Comparison of ENCODE assay signal across 26 cellular contexts in the genomic region with DNA sequence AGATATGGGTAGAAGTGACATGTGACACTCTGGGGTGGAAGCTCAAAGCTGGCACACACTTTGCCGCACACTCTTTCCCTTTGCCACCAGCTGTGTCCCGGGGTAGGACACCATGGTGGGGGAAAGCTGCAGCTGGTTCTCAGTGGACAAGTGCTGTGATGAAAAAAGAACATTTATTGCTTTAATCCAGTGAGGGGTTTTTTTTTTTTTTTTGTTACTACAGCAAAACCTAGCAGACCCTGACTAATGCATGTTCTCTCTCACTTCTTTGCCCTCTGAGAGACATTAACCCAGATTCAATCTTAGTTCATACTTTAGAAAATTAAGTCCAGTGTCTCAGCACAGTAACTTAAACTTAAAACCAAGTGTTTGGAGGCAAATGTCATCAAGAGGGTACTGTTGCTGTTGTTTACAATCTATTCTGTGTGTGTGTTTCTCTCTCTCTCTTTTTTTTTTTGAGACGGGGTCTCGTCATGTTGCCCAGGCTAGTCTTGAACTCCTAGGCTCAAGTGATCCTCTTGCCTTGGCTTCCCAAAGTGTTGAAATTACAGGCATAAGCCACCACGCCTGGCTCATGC.
"Had no signal": no experiment of that assay in that cellular context is flagged by ENCODE, and none has a peak within 500 bp of the region (broad histone marks: within the 10 kb centered on the region; RNA-seq: fewer than 3 reads in every experiment).

No MANE protein-coding gene starts in this region.

- H3K4me3 ChIP-seq: ovary, psoas muscle, right lobe of liver, sigmoid colon, stomach, thoracic aorta, thyroid gland, tibial nerve, upper lobe of left lung, vagina had no signal

- H3K4me1 ChIP-seq: psoas muscle, right lobe of liver, sigmoid colon, stomach, thyroid gland, tibial nerve, vagina had no signal

- H3K27me3 ChIP-seq: ovary, right lobe of liver, sigmoid colon, thyroid gland, tibial nerve, upper lobe of left lung, vagina had no signal

- H3K79me2 ChIP-seq: parathyroid adenoma had no signal

- DNase-seq: nephron progenitor cell; occipital lobe; ovary; posterior cingulate gyrus; psoas muscle; right cardiac atrium; right lobe of liver; sigmoid colon; small intestine; stimulated activated CD4-positive, alpha-beta T cell treated with anti-CD3 and anti-CD28 coated beads, Interleukin-15, amount 100 ng/mL, for 24 hours; stimulated activated CD4-positive, alpha-beta T cell treated with anti-CD3 and anti-CD28 coated beads, Interleukin-2, amount 100 ng/mL, for 24 hours; stimulated activated CD4-positive, alpha-beta T cell treated with anti-CD3 and anti-CD28 coated beads, Interleukin-2, amount 100 ng/mL, for 48 hours; stimulated activated CD4-positive, alpha-beta T cell treated with anti-CD3 and anti-CD28 coated beads, Interleukin-4, amount 100 ng/mL, for 24 hours; stimulated activated naive B cell treated with anti-CD40 and anti-IgM and Interleukin-4, amounts not matched to agents 10 μg/mL and 1 μg/mL and 100 μg/mL, for 72 hours; stimulated activated naive CD4-positive, alpha-beta T cell treated with Interleukin-2 at 50 U/mL for 16 hours; stomach; thyroid gland; trophoblast cell; upper lobe of left lung had no signal

- FAIRE-seq: small intestine, urothelium cell line had no signal

- H3K36me3 ChIP-seq: ovary, right lobe of liver, sigmoid colon, stomach, thoracic aorta, thyroid gland, tibial nerve, upper lobe of left lung, vagina had no signal

- ATAC-seq: natural killer cell treated with Interleukin-12 subunit alpha and Interleukin-12 subunit beta and Interleukin-15 and Interleukin-18, amount 100 ng/mL, for 72 hours; psoas muscle; right cardiac atrium; right lobe of liver; stimulated activated effector memory CD8-positive, alpha-beta T cell treated with anti-CD3 and anti-CD28 coated beads, Interleukin-12 subunit alpha, Interleukin-12 subunit beta, amount 100 ng/mL, for 72 hours; stimulated activated naive B cell treated with anti-CD40 and anti-IgM and Interleukin-4, amounts not matched to agents 10 μg/mL and 1 μg/mL and 100 μg/mL, for 72 hours had no signal

- H3K9ac ChIP-seq: parathyroid adenoma had no signal

- H3K9me3 ChIP-seq: ovary, psoas muscle, right lobe of liver, thoracic aorta, thyroid gland, upper lobe of left lung, vagina had no signal

- H3K27ac ChIP-seq: ovary, parathyroid adenoma, psoas muscle, right lobe of liver, sigmoid colon, stomach, thoracic aorta, thyroid gland, tibial nerve, vagina had no signal
